ENCODE assay signal across 15 cellular contexts in genomic region chr15:90863987-90864386, GRCh38. TPM values are rescaled to one million over a fixed set of nuclear protein-coding genes. Genes with fewer than 3 reads are reported as not detected.
DNase-seq lines count a peak whose midpoint lies in the region; ATAC-seq, FAIRE-seq and TF ChIP-seq lines count a peak whose summit lies in the region.
"Had no signal": no experiment of that assay in that cellular context is flagged by ENCODE, and none has a peak within 500 bp of the region (broad histone marks: within the 10 kb centered on the region; RNA-seq: fewer than 3 reads in every experiment).

No MANE protein-coding gene starts in this region.

- H3K4me3 ChIP-seq in A549 = no peak overlapping the region
- H3K4me3 ChIP-seq: SJSA1, thoracic aorta had no signal

- no peak overlapping the region for H3K27ac Mint-ChIP-seq in T-helper 2 cell treated with Interferon-gamma antibody and Interleukin-4, amounts not matched to agents 5 μg/mL and 100 μg/mL, for 36 hours
- H3K27ac Mint-ChIP-seq in activated T-cell treated with anti-CD3 and anti-CD28 coated beads, Interleukin-2, amount 50 U/mL, for 72 hours = peak overlapping the region; percentile 80
- no peak overlapping the region for H3K27ac Mint-ChIP-seq in neural crest cell (ENCODE audit: unreplicated experiment)

- H3K9me3 Mint-ChIP-seq in T-helper 2 cell treated with Interferon-gamma antibody and Interleukin-4, amounts not matched to agents 5 μg/mL and 100 μg/mL, for 36 hours = no peaks in the 10 kb centered on the region
- no peaks in the 10 kb centered on the region for H3K9me3 Mint-ChIP-seq in activated T-cell treated with anti-CD3 and anti-CD28 coated beads, Interleukin-2, amount 50 U/mL, for 72 hours
- no peaks in the 10 kb centered on the region for H3K9me3 Mint-ChIP-seq in neural crest cell
- H3K9me3 Mint-ChIP-seq: naive B cell had no signal

- CTCF ChIA-PET in A549 (lab: Yijun Ruan, JAX) = interaction anchor here (0.7 to 6.8 kb wide), 8 partner anchors 10 to 216 kb away, joined by 3 to 59 read pairs (median 4); partner anchors contain the start of gene UNC45A

- no peak for TF ChIP-seq POLR2A in A549 (IDR thresholded peaks at IDR 0.05; ENCODE audit: low read length)

- peaks cover 44% of the 10 kb centered on the region for H3K4me1 Mint-ChIP-seq in T-helper 2 cell treated with Interferon-gamma antibody and Interleukin-4, amounts not matched to agents 5 μg/mL and 100 μg/mL, for 36 hours (ENCODE audit: low read depth)
- peaks cover 84% of the 10 kb centered on the region for H3K4me1 Mint-ChIP-seq in activated T-cell treated with anti-CD3 and anti-CD28 coated beads, Interleukin-2, amount 50 U/mL, for 72 hours (ENCODE audit: low read depth)
- peaks cover 16% of the 10 kb centered on the region for H3K4me1 Mint-ChIP-seq in neural crest cell

- no peaks in the 10 kb centered on the region for H3K9me3 ChIP-seq in A549
- H3K9me3 ChIP-seq: SJSA1, thoracic aorta had no signal

- TF ChIP-seq CTCF in A549 (IDR thresholded peaks at IDR 0.05) (no peak), neural crest cell (conservative IDR thresholded peaks at IDR 0.05) (no peak)

- no peak for TF ChIP-seq RAD21 in A549 (conservative IDR thresholded peaks at IDR 0.05 in 1 of 2, IDR thresholded peaks at IDR 0.05 in 1 of 2)

- H3K4me2 ChIP-seq in A549 = peak overlapping the region; percentile 44

- H3K36me3 Mint-ChIP-seq in T-helper 2 cell treated with Interferon-gamma antibody and Interleukin-4, amounts not matched to agents 5 μg/mL and 100 μg/mL, for 36 hours (ENCODE audit: low read depth) = peaks cover 3% of the 10 kb centered on the region
- H3K36me3 Mint-ChIP-seq in activated T-cell treated with anti-CD3 and anti-CD28 coated beads, Interleukin-2, amount 50 U/mL, for 72 hours (ENCODE audit: insufficient read depth in 2 of 2) = peaks cover 1 to 6% of the 10 kb centered on the region in 2 donors
- no peaks in the 10 kb centered on the region for H3K36me3 Mint-ChIP-seq in neural crest cell (ENCODE audit: low read depth)
- H3K36me3 Mint-ChIP-seq: CD4-positive, alpha-beta memory T cell; naive B cell had no signal

- no peaks in the 10 kb centered on the region for H3K27me3 Mint-ChIP-seq in T-helper 2 cell treated with Interferon-gamma antibody and Interleukin-4, amounts not matched to agents 5 μg/mL and 100 μg/mL, for 36 hours (ENCODE audit: low read depth)
- no peaks in the 10 kb centered on the region for H3K27me3 Mint-ChIP-seq in activated T-cell treated with anti-CD3 and anti-CD28 coated beads, Interleukin-2, amount 50 U/mL, for 72 hours (ENCODE audit: low read depth)
- H3K27me3 Mint-ChIP-seq in neural crest cell (ENCODE audit: low read depth) = no peaks in the 10 kb centered on the region
- H3K27me3 Mint-ChIP-seq: CD4-positive, alpha-beta memory T cell; naive B cell had no signal

- 91% methylated on average over 4 of the region's 4 CpGs for WGBS in A549 (ENCODE audit: missing lambda C conversion rate)

- FAIRE-seq in A549 (lab: Jason Lieb, UNC) = no peak

- peaks cover 80% of the 10 kb centered on the region for H3K4me1 ChIP-seq in A549

- TF ChIP-seq EP300 in A549 (IDR thresholded peaks at IDR 0.05) = no peak

- ATAC-seq in A549 (no peak), GM21529 (IDR thresholded peaks at IDR 0.05; ENCODE audit: unreplicated experiment) (no peak)
- ATAC-seq in activated T-cell treated with anti-CD3 and anti-CD28 coated beads, Interleukin-2, amount 50 U/mL, for 72 hours (replicated peaks in 1 of 2) = peak; percentile 76 to 83

- no peak overlapping the region for H3K4me3 Mint-ChIP-seq in T-helper 2 cell treated with Interferon-gamma antibody and Interleukin-4, amounts not matched to agents 5 μg/mL and 100 μg/mL, for 36 hours
- H3K4me3 Mint-ChIP-seq in activated T-cell treated with anti-CD3 and anti-CD28 coated beads, Interleukin-2, amount 50 U/mL, for 72 hours = peak overlapping the region; percentile 51 to 64
- peak overlapping the region; percentile 41 for H3K4me3 Mint-ChIP-seq in neural crest cell
- H3K4me3 Mint-ChIP-seq: CD4-positive, alpha-beta memory T cell; naive B cell had no signal

- H3K27ac ChIP-seq in A549 = peak overlapping the region; percentile 25 to 76
- H3K27ac ChIP-seq: SJSA1, thoracic aorta had no signal

- DNase-seq in T-helper 2 cell treated with Interferon-gamma antibody and Interleukin-4, amounts not matched to agents 5 μg/mL and 100 μg/mL, for 36 hours (ENCODE audit: low spot score) = peak; percentile 47
- no peak for DNase-seq in T-helper 2 cell
- no peak for DNase-seq in A549 (ENCODE audit: low read depth in 1 of 2, low spot score in 1 of 2)
- peak; percentile 60 to 62 for DNase-seq in activated T-cell treated with anti-CD3 and anti-CD28 coated beads, Interleukin-2, amount 50 U/mL, for 72 hours
- DNase-seq in neural crest cell (ENCODE audit: low read depth, low spot score) = no peak
- no peak for DNase-seq in RKO (ENCODE audit: low spot score)
- DNase-seq in GM19240 (ENCODE audit: insufficient read length, low spot score) = no peak
- DNase-seq: CD4-positive, alpha-beta memory T cell; cerebellar nuclear complex; DND-41; naive B cell; NCI-H1417 treated with DMSO at 0.1 percent for 48 hours had no signal

- POLR2A ChIA-PET in A549 (lab: Yijun Ruan, JAX) = no interaction called here

TF ChIP-seq in A549, 52 proteins besides CTCF, POLR2A, EP300 and RAD21 (continues in another document):
- no peak for TF ChIP-seq ZNF302 (CRISPR knock-in tag; IDR thresholded peaks at IDR 0.05)
- no peak for TF ChIP-seq RCOR1 (IDR thresholded peaks at IDR 0.05; ENCODE audit: low read depth, low read length)
- no peak for TF ChIP-seq MAX (IDR thresholded peaks at IDR 0.05)
- TF ChIP-seq MAZ (IDR thresholded peaks at IDR 0.05; ENCODE audit: borderline replicate concordance, low read depth, low read length) = no peak
- TF ChIP-seq ZSCAN20 (CRISPR knock-in tag; IDR thresholded peaks at IDR 0.05) = no peak
- TF ChIP-seq CHD4 (IDR thresholded peaks at IDR 0.05; ENCODE audit: borderline replicate concordance) = no peak
- TF ChIP-seq ZFP36 (IDR thresholded peaks at IDR 0.05; ENCODE audit: borderline replicate concordance, partially characterized antibody) = no peak
- TF ChIP-seq JUN (IDR thresholded peaks at IDR 0.05) = no peak
- TF ChIP-seq E2F6 (IDR thresholded peaks at IDR 0.05; ENCODE audit: borderline replicate concordance, low read depth) = no peak
- no peak for TF ChIP-seq CBX2 (IDR thresholded peaks at IDR 0.05; ENCODE audit: borderline replicate concordance, low read depth)
- TF ChIP-seq SREBF2 (IDR thresholded peaks at IDR 0.05) = no peak
- no peak for TF ChIP-seq BCL3 (IDR thresholded peaks at IDR 0.05)

RNA-seq across cellular contexts. Expression of gene FURIN, which starts 4.4 kb away (rescaled TPM):
- polyA plus RNA-seq in A549 (2011; rRNA removed) (16.8 and 20.9 TPM in 2 replicates), A549 (2017; fragmentation: RNase III; extraction: RNeasy Plus Mini Kit Qiagen cat#74134 plus additional on column Dnase treatment) (23.1 to 37.1 TPM (median 33.3 TPM) in 3 replicates)
- polyA plus RNA-seq in A549 (2012; cell fraction: cytosol; rRNA removed) = 26.9 and 42.5 TPM in 2 replicates
- 36.8 and 51.9 TPM in 2 replicates for polyA plus RNA-seq in A549 (2012; cell fraction: nucleus; rRNA removed)
- polyA minus RNA-seq in A549 (2011; rRNA and poly(A)+ RNA removed) = 29.8 and 47.2 TPM in 2 replicates
- total RNA-seq in activated T-cell treated with anti-CD3 and anti-CD28 coated beads, Interleukin-2, amount 50 U/mL, for 72 hours = 100 to 1,000 TPM; 604 to 721 TPM
- total RNA-seq in neural crest cell = 14.8 and 15.7 TPM in 2 replicates

RNA-seq across cellular contexts. Expression of gene FES, which starts 20.3 kb away (rescaled TPM):
- polyA plus RNA-seq in A549 (2011; rRNA removed) (0.50 and 0.53 TPM in 2 replicates), A549 (2017; fragmentation: RNase III; extraction: RNeasy Plus Mini Kit Qiagen cat#74134 plus additional on column Dnase treatment) (0.39 to 0.50 TPM (median 0.45 TPM) in 3 replicates)
- polyA plus RNA-seq in A549 (2012; cell fraction: cytosol; rRNA removed) = 1.4 and 1.7 TPM in 2 replicates
- polyA plus RNA-seq in A549 (2012; cell fraction: nucleus; rRNA removed) = 1.4 and 1.7 TPM in 2 replicates
- polyA minus RNA-seq in A549 (2011; rRNA and poly(A)+ RNA removed) = 0.39 TPM in 1 of 2 replicates, not detected in the other
- 10 to 100 TPM; 68.3 to 81.5 TPM for total RNA-seq in activated T-cell treated with anti-CD3 and anti-CD28 coated beads, Interleukin-2, amount 50 U/mL, for 72 hours
- total RNA-seq in neural crest cell = 2.8 TPM in 2 replicates
- polyA plus RNA-seq: CD4-positive, alpha-beta memory T cell had no signal

RNA-seq across cellular contexts. Expression of gene MAN2A2, which starts 39.1 kb away (rescaled TPM):
- polyA plus RNA-seq in A549 (2011; rRNA removed) = 22.0 and 37.0 TPM in 2 replicates
- polyA plus RNA-seq in A549 (2012; cell fraction: cytosol; rRNA removed) = 56.4 and 73.9 TPM in 2 replicates
- 415 and 583 TPM in 2 replicates for polyA plus RNA-seq in A549 (2012; cell fraction: nucleus; rRNA removed)
- polyA plus RNA-seq in A549 (2017; fragmentation: RNase III; extraction: RNeasy Plus Mini Kit Qiagen cat#74134 plus additional on column Dnase treatment) = 29.6 to 35.3 TPM (median 32.6 TPM) in 3 replicates
- polyA minus RNA-seq in A549 (2011; rRNA and poly(A)+ RNA removed) = 42.7 and 43.2 TPM in 2 replicates
- 100 to 1,000 TPM; 159 to 190 TPM for total RNA-seq in activated T-cell treated with anti-CD3 and anti-CD28 coated beads, Interleukin-2, amount 50 U/mL, for 72 hours
- total RNA-seq in neural crest cell = 78.0 and 81.6 TPM in 2 replicates

Comparison
In these comparisons a context has a peak if more than half of its experiments do, and no peak if none do; other contexts are left out.
1. DNase-seq: peak in T-helper 2 cell treated with Interferon-gamma antibody and Interleukin-4, amounts not matched to agents 5 μg/mL and 100 μg/mL, for 36 hours (single experiment) and activated T-cell treated with anti-CD3 and anti-CD28 coated beads, Interleukin-2, amount 50 U/mL, for 72 hours (2 of 2); none in T-helper 2 cell (0 of 5), A549 (0 of 2), neural crest cell (single experiment), RKO (single experiment) and GM19240 (single experiment).
2. ATAC-seq: peak in activated T-cell treated with anti-CD3 and anti-CD28 coated beads, Interleukin-2, amount 50 U/mL, for 72 hours (2 of 2); none in A549 (0 of 2) and GM21529 (single experiment).
3. RNA of gene FURIN, which starts 4.4 kb away (total RNA-seq): 604 to 721 TPM in activated T-cell treated with anti-CD3 and anti-CD28 coated beads, Interleukin-2, amount 50 U/mL, for 72 hours; 14.8 to 15.7 TPM in neural crest cell; every median in the first group is over 10 times any median in the second.
4. RNA of gene FES, which starts 20.3 kb away (total RNA-seq): 68.3 to 81.5 TPM in activated T-cell treated with anti-CD3 and anti-CD28 coated beads, Interleukin-2, amount 50 U/mL, for 72 hours; 2.8 TPM in neural crest cell; every median in the first group is over 10 times any median in the second.